1 cellular context compared by ENCODE assay signal in the genomic region with DNA sequence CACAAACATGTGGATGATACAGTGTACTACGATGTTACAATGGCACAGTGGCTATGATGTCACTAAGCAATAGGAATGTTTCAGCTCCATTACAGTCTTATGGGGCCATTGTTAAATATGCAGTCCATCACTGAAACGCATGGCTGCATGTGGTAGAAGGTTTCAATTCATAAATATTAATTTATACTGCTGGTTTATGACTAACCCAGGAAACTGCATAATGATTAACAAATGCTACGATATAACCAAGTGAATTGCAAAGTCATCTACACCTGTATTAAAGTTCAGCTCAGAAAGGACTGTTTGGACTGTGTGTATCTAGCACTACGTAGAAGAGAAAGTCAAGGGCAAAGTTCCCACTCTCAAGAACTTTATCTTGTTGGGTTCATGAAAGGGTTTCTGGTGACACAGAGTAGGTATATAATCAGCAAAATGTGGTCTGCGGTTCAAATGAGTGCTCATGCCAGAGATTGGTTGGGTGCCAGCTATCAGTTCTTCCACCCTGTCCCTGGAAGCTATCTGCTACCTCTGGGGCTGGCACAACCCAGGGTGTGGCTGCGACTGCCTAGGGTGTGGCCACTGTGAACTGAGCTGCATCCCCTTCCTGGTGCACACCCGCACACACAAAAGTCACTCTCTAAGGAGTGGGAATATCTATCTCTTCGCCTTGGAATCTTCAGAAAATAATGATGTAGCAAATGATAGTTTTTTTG.
TF ChIP-seq lines count a peak whose summit lies in the region.

No MANE protein-coding gene starts in this region.

TF ChIP-seq in GM12878, 131 proteins besides CTCF, POLR2A, EP300 and RAD21:
- TF ChIP-seq ZNF622 (IDR thresholded peaks at IDR 0.05) (no peak), BCL11A (IDR thresholded peaks at IDR 0.05; ENCODE audit: low read depth, low read length) (no peak), PAX5 (IDR thresholded peaks at IDR 0.05; ENCODE audit: borderline replicate concordance, low read depth, low read length) (no peak), ESRRA (IDR thresholded peaks at IDR 0.05; ENCODE audit: low read length) (no peak), GABPA (IDR thresholded peaks at IDR 0.05; ENCODE audit: low read depth) (no peak), MEF2A (IDR thresholded peaks at IDR 0.05; ENCODE audit: insufficient read depth, low read depth, low read length) (no peak), NFIC (IDR thresholded peaks at IDR 0.05; ENCODE audit: low read depth, low read length) (no peak), HCFC1 (IDR thresholded peaks at IDR 0.05; ENCODE audit: low read length) (no peak), SIX5 (IDR thresholded peaks at IDR 0.05; ENCODE audit: low read depth, low read length, severe bottlenecking) (no peak), CHD2 (IDR thresholded peaks at IDR 0.05; ENCODE audit: borderline replicate concordance, low read depth, low read length) (no peak)
- TF ChIP-seq, protein P1, sequence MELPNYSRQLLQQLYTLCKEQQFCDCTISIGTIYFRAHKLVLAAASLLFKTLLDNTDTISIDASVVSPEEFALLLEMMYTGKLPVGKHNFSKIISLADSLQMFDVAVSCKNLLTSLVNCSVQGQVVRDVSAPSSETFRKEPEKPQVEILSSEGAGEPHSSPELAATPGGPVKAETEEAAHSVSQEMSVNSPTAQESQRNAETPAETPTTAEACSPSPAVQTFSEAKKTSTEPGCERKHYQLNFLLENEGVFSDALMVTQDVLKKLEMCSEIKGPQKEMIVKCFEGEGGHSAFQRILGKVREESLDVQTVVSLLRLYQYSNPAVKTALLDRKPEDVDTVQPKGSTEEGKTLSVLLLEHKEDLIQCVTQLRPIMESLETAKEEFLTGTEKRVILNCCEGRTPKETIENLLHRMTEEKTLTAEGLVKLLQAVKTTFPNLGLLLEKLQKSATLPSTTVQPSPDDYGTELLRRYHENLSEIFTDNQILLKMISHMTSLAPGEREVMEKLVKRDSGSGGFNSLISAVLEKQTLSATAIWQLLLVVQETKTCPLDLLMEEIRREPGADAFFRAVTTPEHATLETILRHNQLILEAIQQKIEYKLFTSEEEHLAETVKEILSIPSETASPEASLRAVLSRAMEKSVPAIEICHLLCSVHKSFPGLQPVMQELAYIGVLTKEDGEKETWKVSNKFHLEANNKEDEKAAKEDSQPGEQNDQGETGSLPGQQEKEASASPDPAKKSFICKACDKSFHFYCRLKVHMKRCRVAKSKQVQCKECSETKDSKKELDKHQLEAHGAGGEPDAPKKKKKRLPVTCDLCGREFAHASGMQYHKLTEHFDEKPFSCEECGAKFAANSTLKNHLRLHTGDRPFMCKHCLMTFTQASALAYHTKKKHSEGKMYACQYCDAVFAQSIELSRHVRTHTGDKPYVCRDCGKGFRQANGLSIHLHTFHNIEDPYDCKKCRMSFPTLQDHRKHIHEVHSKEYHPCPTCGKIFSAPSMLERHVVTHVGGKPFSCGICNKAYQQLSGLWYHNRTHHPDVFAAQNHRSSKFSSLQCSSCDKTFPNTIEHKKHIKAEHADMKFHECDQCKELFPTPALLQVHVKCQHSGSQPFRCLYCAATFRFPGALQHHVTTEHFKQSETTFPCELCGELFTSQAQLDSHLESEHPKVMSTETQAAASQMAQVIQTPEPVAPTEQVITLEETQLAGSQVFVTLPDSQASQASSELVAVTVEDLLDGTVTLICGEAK (IDR thresholded peaks at IDR 0.05; ENCODE audit: borderline replicate concordance), result no peak
- TF ChIP-seq, protein P2, sequence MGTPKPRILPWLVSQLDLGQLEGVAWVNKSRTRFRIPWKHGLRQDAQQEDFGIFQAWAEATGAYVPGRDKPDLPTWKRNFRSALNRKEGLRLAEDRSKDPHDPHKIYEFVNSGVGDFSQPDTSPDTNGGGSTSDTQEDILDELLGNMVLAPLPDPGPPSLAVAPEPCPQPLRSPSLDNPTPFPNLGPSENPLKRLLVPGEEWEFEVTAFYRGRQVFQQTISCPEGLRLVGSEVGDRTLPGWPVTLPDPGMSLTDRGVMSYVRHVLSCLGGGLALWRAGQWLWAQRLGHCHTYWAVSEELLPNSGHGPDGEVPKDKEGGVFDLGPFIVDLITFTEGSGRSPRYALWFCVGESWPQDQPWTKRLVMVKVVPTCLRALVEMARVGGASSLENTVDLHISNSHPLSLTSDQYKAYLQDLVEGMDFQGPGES (IDR thresholded peaks at IDR 0.05), result no peak
- TF ChIP-seq, protein P3, sequence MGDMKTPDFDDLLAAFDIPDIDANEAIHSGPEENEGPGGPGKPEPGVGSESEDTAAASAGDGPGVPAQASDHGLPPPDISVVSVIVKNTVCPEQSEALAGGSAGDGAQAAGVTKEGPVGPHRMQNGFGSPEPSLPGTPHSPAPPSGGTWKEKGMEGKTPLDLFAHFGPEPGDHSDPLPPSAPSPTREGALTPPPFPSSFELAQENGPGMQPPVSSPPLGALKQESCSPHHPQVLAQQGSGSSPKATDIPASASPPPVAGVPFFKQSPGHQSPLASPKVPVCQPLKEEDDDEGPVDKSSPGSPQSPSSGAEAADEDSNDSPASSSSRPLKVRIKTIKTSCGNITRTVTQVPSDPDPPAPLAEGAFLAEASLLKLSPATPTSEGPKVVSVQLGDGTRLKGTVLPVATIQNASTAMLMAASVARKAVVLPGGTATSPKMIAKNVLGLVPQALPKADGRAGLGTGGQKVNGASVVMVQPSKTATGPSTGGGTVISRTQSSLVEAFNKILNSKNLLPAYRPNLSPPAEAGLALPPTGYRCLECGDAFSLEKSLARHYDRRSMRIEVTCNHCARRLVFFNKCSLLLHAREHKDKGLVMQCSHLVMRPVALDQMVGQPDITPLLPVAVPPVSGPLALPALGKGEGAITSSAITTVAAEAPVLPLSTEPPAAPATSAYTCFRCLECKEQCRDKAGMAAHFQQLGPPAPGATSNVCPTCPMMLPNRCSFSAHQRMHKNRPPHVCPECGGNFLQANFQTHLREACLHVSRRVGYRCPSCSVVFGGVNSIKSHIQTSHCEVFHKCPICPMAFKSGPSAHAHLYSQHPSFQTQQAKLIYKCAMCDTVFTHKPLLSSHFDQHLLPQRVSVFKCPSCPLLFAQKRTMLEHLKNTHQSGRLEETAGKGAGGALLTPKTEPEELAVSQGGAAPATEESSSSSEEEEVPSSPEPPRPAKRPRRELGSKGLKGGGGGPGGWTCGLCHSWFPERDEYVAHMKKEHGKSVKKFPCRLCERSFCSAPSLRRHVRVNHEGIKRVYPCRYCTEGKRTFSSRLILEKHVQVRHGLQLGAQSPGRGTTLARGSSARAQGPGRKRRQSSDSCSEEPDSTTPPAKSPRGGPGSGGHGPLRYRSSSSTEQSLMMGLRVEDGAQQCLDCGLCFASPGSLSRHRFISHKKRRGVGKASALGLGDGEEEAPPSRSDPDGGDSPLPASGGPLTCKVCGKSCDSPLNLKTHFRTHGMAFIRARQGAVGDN (IDR thresholded peaks at IDR 0.05), result no peak
- TF ChIP-seq, protein P4, sequence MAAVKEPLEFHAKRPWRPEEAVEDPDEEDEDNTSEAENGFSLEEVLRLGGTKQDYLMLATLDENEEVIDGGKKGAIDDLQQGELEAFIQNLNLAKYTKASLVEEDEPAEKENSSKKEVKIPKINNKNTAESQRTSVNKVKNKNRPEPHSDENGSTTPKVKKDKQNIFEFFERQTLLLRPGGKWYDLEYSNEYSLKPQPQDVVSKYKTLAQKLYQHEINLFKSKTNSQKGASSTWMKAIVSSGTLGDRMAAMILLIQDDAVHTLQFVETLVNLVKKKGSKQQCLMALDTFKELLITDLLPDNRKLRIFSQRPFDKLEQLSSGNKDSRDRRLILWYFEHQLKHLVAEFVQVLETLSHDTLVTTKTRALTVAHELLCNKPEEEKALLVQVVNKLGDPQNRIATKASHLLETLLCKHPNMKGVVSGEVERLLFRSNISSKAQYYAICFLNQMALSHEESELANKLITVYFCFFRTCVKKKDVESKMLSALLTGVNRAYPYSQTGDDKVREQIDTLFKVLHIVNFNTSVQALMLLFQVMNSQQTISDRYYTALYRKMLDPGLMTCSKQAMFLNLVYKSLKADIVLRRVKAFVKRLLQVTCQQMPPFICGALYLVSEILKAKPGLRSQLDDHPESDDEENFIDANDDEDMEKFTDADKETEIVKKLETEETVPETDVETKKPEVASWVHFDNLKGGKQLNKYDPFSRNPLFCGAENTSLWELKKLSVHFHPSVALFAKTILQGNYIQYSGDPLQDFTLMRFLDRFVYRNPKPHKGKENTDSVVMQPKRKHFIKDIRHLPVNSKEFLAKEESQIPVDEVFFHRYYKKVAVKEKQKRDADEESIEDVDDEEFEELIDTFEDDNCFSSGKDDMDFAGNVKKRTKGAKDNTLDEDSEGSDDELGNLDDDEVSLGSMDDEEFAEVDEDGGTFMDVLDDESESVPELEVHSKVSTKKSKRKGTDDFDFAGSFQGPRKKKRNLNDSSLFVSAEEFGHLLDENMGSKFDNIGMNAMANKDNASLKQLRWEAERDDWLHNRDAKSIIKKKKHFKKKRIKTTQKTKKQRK (IDR thresholded peaks at IDR 0.05; ENCODE audit: low read depth, low read length), result no peak
- TF ChIP-seq, protein P5, sequence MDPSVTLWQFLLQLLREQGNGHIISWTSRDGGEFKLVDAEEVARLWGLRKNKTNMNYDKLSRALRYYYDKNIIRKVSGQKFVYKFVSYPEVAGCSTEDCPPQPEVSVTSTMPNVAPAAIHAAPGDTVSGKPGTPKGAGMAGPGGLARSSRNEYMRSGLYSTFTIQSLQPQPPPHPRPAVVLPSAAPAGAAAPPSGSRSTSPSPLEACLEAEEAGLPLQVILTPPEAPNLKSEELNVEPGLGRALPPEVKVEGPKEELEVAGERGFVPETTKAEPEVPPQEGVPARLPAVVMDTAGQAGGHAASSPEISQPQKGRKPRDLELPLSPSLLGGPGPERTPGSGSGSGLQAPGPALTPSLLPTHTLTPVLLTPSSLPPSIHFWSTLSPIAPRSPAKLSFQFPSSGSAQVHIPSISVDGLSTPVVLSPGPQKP (IDR thresholded peaks at IDR 0.05; ENCODE audit: low read depth, low read length), result no peak
